1 cellular context compared by ENCODE assay signal in the genomic region with DNA sequence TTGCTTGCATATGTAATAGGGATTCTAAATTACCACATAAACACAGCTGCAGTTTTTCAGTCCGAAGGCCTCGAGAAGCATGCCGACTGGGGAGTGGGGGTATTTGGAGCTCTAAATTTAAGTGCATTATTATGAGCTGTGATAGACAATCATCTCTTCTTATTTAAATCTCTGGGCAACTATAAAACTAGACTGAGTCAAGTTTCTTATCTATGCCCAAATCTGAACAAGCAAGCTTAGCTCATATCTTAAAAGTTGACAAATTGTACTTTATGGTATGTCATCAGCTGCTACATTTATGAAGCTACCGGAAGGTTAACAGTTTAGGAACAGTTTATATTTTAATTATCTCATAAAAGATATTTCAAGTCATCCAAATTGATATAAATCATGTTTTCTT.
TF ChIP-seq lines count a peak whose summit lies in the region.

No MANE protein-coding gene starts in this region.

TF ChIP-seq in HEK293, 187 proteins besides CTCF, POLR2A, EP300 and RAD21 (continued from another document and continues in another):
- TF ChIP-seq ZBTB10 (tag by site-specific recombination; IDR thresholded peaks at IDR 0.05) (no peak), ZNF354C (tag by site-specific recombination; IDR thresholded peaks at IDR 0.05; ENCODE audit: borderline replicate concordance, low read depth) (no peak), ZNF785 (tag by site-specific recombination; IDR thresholded peaks at IDR 0.05) (no peak), ZNF660 (tag by site-specific recombination; IDR thresholded peaks at IDR 0.05) (no peak), GLI4 (tag by site-specific recombination; IDR thresholded peaks at IDR 0.05) (no peak), ZBTB48 (tag by site-specific recombination; IDR thresholded peaks at IDR 0.05) (no peak), SETDB1 (IDR thresholded peaks at IDR 0.05; ENCODE audit: insufficient read length, low read length) (no peak), SCRT2 (tag by site-specific recombination; IDR thresholded peaks at IDR 0.05) (no peak), ZNF544 (tag by site-specific recombination; IDR thresholded peaks at IDR 0.05) (no peak), ZNF394 (tag by site-specific recombination; IDR thresholded peaks at IDR 0.05; ENCODE audit: borderline replicate concordance) (no peak), ZNF501 (tag by site-specific recombination; IDR thresholded peaks at IDR 0.05) (no peak), SP2 (tag by site-specific recombination; IDR thresholded peaks at IDR 0.05) (no peak), ZNF830 (tag by site-specific recombination; IDR thresholded peaks at IDR 0.05; ENCODE audit: low read depth) (no peak), ZNF776 (tag by site-specific recombination; IDR thresholded peaks at IDR 0.05; ENCODE audit: borderline replicate concordance) (no peak), ZNF843 (tag by site-specific recombination; IDR thresholded peaks at IDR 0.05) (0 out of 2 replicates have a peak, but pooled peaks have one; percentile 81), ZNF707 (tag by site-specific recombination; IDR thresholded peaks at IDR 0.05) (no peak), ZNF571 (tag by site-specific recombination; IDR thresholded peaks at IDR 0.05) (no peak), INSM2 (tag by site-specific recombination; IDR thresholded peaks at IDR 0.05) (0 out of 2 replicates have a peak, but pooled peaks have one; percentile 29), ZNF280D (tag by site-specific recombination; IDR thresholded peaks at IDR 0.05) (no peak), KLF9 (tag by site-specific recombination; IDR thresholded peaks at IDR 0.05; ENCODE audit: low read depth) (no peak), SCRT1 (tag by site-specific recombination; IDR thresholded peaks at IDR 0.05; ENCODE audit: borderline replicate concordance) (no peak), ZNF549 (tag by site-specific recombination; IDR thresholded peaks at IDR 0.05) (no peak), KLF1 (tag by site-specific recombination; IDR thresholded peaks at IDR 0.05) (no peak), ZNF350 (tag by site-specific recombination; IDR thresholded peaks at IDR 0.05) (peak; percentile 40; the same call in 1 of the 2 replicates), KLF8 (tag by site-specific recombination; IDR thresholded peaks at IDR 0.05) (peak; percentile 43; the same call in 1 of the 2 replicates), ZNF311 (tag by site-specific recombination; IDR thresholded peaks at IDR 0.05; ENCODE audit: borderline replicate concordance) (no peak), ZNF18 (tag by site-specific recombination; IDR thresholded peaks at IDR 0.05) (peak; percentile 54; the same call in 1 of the 2 replicates), ZNF174 (tag by site-specific recombination; IDR thresholded peaks at IDR 0.05) (no peak; the same call in 1 of the 2 replicates), ZNF639 (tag by site-specific recombination; IDR thresholded peaks at IDR 0.05) (peak; percentile 64; the same call in 1 of the 2 replicates), YY1 (tag by site-specific recombination; IDR thresholded peaks at IDR 0.05) (no peak), ZNF132 (tag by site-specific recombination; IDR thresholded peaks at IDR 0.05; ENCODE audit: borderline replicate concordance) (no peak), ZBTB1 (tag by site-specific recombination; IDR thresholded peaks at IDR 0.05) (0 out of 2 replicates have a peak, but pooled peaks have one; percentile 18), ZNF223 (tag by site-specific recombination; IDR thresholded peaks at IDR 0.05) (no peak), ZSCAN30 (tag by site-specific recombination; IDR thresholded peaks at IDR 0.05) (peak; percentile 68; the same call in 1 of the 2 replicates), KLF16 (tag by site-specific recombination; IDR thresholded peaks at IDR 0.05) (peak; percentile 63; the same call in 1 of the 2 replicates), ZNF19 (tag by site-specific recombination; IDR thresholded peaks at IDR 0.05; ENCODE audit: low read depth) (no peak), ZNF391 (tag by site-specific recombination; IDR thresholded peaks at IDR 0.05; ENCODE audit: borderline replicate concordance, low read depth) (peak; percentile 42; the same call in 1 of the 2 replicates), MEIS1 (CRISPR knock-in tag; IDR thresholded peaks at IDR 0.05; ENCODE audit: borderline replicate concordance) (no peak), ZNF23 (tag by site-specific recombination; IDR thresholded peaks at IDR 0.05; ENCODE audit: borderline replicate concordance) (no peak), BCL11B (tag by site-specific recombination; IDR thresholded peaks at IDR 0.05; ENCODE audit: low read depth) (0 out of 2 replicates have a peak, but pooled peaks have one; percentile 58), TCF7L2 (IDR thresholded peaks at IDR 0.05; ENCODE audit: borderline replicate concordance, low read depth, low read length) (no peak), PRDM6 (tag by site-specific recombination; IDR thresholded peaks at IDR 0.05) (peak; percentile 91), EGR2 (tag by site-specific recombination; IDR thresholded peaks at IDR 0.05; ENCODE audit: low read depth) (no peak), ZNF624 (tag by site-specific recombination; IDR thresholded peaks at IDR 0.05) (no peak), OVOL3 (tag by site-specific recombination; IDR thresholded peaks at IDR 0.05) (0 out of 2 replicates have a peak, but pooled peaks have one; percentile 10), ZNF654 (tag by site-specific recombination; IDR thresholded peaks at IDR 0.05; ENCODE audit: low read depth) (no peak; the same call in 1 of the 2 replicates), ZNF157 (tag by site-specific recombination; IDR thresholded peaks at IDR 0.05) (no peak), ZNF777 (tag by site-specific recombination; IDR thresholded peaks at IDR 0.05; ENCODE audit: borderline replicate concordance) (no peak), ZNF221 (tag by site-specific recombination; IDR thresholded peaks at IDR 0.05; ENCODE audit: borderline replicate concordance) (no peak), ZNF510 (tag by site-specific recombination; IDR thresholded peaks at IDR 0.05; ENCODE audit: insufficient replicate concordance) (no peak), ZNF792 (tag by site-specific recombination; IDR thresholded peaks at IDR 0.05) (no peak), ZNF184 (tag by site-specific recombination; IDR thresholded peaks at IDR 0.05) (no peak), ZNF837 (tag by site-specific recombination; IDR thresholded peaks at IDR 0.05) (no peak), REPIN1 (tag by site-specific recombination; IDR thresholded peaks at IDR 0.05; ENCODE audit: low read depth) (no peak)
- TF ChIP-seq, protein P1, sequence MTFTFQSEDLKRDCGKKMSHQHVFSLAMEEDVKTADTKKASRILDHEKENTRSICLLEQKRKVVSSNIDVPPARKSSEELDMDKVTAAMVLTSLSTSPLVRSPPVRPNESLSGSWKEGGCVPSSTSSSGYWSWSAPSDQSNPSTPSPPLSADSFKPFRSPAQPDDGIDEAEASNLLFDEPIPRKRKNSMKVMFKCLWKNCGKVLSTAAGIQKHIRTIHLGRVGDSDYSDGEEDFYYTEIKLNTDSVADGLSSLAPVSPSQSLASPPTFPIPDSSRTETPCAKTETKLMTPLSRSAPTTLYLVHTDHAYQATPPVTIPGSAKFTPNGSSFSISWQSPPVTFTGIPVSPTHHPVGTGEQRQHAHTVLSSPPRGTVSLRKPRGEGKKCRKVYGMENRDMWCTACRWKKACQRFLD (tag by site-specific recombination; IDR thresholded peaks at IDR 0.05): no peak
- TF ChIP-seq, protein P2, sequence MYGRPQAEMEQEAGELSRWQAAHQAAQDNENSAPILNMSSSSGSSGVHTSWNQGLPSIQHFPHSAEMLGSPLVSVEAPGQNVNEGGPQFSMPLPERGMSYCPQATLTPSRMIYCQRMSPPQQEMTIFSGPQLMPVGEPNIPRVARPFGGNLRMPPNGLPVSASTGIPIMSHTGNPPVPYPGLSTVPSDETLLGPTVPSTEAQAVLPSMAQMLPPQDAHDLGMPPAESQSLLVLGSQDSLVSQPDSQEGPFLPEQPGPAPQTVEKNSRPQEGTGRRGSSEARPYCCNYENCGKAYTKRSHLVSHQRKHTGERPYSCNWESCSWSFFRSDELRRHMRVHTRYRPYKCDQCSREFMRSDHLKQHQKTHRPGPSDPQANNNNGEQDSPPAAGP (tag by site-specific recombination; IDR thresholded peaks at IDR 0.05): no peak
